14 cellular contexts compared by ENCODE assay signal in genomic region chr4:2942037-2942531, GRCh38. TPM values are rescaled to one million over a fixed set of nuclear protein-coding genes. Genes with fewer than 3 reads are reported as not detected.
DNase-seq lines count a peak whose midpoint lies in the region; ATAC-seq and TF ChIP-seq lines count a peak whose summit lies in the region.
"Had no signal": no experiment of that assay in that cellular context is flagged by ENCODE, and none has a peak within 500 bp of the region (broad histone marks: within the 10 kb centered on the region; RNA-seq: fewer than 3 reads in every experiment).

No MANE protein-coding gene starts in this region.

- DNase-seq in CD8-positive, alpha-beta memory T cell, result peak in 2 of 5 donors; percentile 23 to 60
- DNase-seq in SK-N-SH, result no peak
- DNase-seq in osteoblast (ENCODE audit: insufficient read length, low spot score, missing footprints), result peak; percentile 46
- DNase-seq in KG1 (lab: John Stamatoyannopoulos, UW), result no peak
- no peak for DNase-seq in DMS153 treated with DMSO at 0.1 percent for 48 hours (lab: John Stamatoyannopoulos, UW; ENCODE audit: unreplicated experiment)
- no peak for DNase-seq in activated gamma-delta T cell treated with Interleukin-2 at 50 U/mL for 16 hours
- DNase-seq: kidney glomerular epithelial cell; NCI-H526 treated with DMSO at 0.1 percent for 48 hours; SJCRH30; stimulated activated CD8-positive, alpha-beta memory T cell treated with anti-CD3 and anti-CD28 coated beads, Interleukin-4, amount 100 ng/mL, for 48 hours had no signal

- no peaks in the 10 kb centered on the region for H3K9me2 ChIP-seq in SK-N-SH

- peak overlapping the region; percentile 69 to 98 (median 92) for H3K27ac Mint-ChIP-seq in CD8-positive, alpha-beta memory T cell
- H3K27ac Mint-ChIP-seq in dendritic cell treated with granulocyte-macrophage colony-stimulating factor and Interleukin-4, amounts not matched to agents 40 ng/mL and 50 ng/mL, for 4 days, result peak overlapping the region; percentile 18

- POLR2A ChIA-PET in CD8-positive, alpha-beta memory T cell (lab: Charles Lee), result no interaction called here
- POLR2A ChIA-PET in SK-N-SH (lab: Yijun Ruan, JAX), result no interaction called here

- no peak overlapping the region for H3K4me3 ChIP-seq in CD8-positive, alpha-beta memory T cell (ENCODE audit: low read length)
- no peak overlapping the region for H3K4me3 ChIP-seq in SK-N-SH (ENCODE audit: low read depth in 2 of 2, low read length in 1 of 2)
- no peak overlapping the region for H3K4me3 ChIP-seq in osteoblast (ENCODE audit: insufficient read depth, low read length)
- H3K4me3 ChIP-seq: dorsolateral prefrontal cortex, gastrocnemius medialis, SJCRH30 had no signal

- H3K36me3 Mint-ChIP-seq in CD8-positive, alpha-beta memory T cell, result peaks cover 0 to 94% (median 18%) of the 10 kb centered on the region in 3 donors
- H3K36me3 Mint-ChIP-seq in dendritic cell treated with granulocyte-macrophage colony-stimulating factor and Interleukin-4, amounts not matched to agents 40 ng/mL and 50 ng/mL, for 4 days (ENCODE audit: low read depth), result peaks cover 100% of the 10 kb centered on the region

- intact Hi-C loops in dendritic cell treated with granulocyte-macrophage colony-stimulating factor and Interleukin-4, amounts not matched to agents 40 ng/mL and 50 ng/mL, for 4 days (cut with micrococcal nuclease), result no loop called here

- H3F3A ChIP-seq in SK-N-SH (replicated peaks; ENCODE audit: insufficient read depth), result peaks cover 3% of the 10 kb centered on the region

- peak overlapping the region; percentile 31 for H3K27ac ChIP-seq in CD8-positive, alpha-beta memory T cell (ENCODE audit: low read depth, low read length)
- H3K27ac ChIP-seq in SK-N-SH (ENCODE audit: low read depth in 2 of 2, low read length in 1 of 2) (no peak overlapping the region), osteoblast (ENCODE audit: low read depth, low read length) (no peak overlapping the region)
- H3K27ac ChIP-seq: gastrocnemius medialis, SJCRH30 had no signal

- peaks cover 62% of the 10 kb centered on the region for H3K36me3 ChIP-seq in CD8-positive, alpha-beta memory T cell (ENCODE audit: insufficient read depth, low read length)
- peaks cover 39 to 82% of the 10 kb centered on the region in 2 experiments for H3K36me3 ChIP-seq in SK-N-SH (replicated peaks in 1 of 2; ENCODE audit: control insufficient read depth in 1 of 2, insufficient read depth in 2 of 2, low read length in 1 of 2)
- H3K36me3 ChIP-seq in osteoblast (ENCODE audit: insufficient read depth, low read length), result peaks cover 92% of the 10 kb centered on the region

- H3K9me3 Mint-ChIP-seq in CD8-positive, alpha-beta memory T cell, result no peaks in the 10 kb centered on the region
- H3K9me3 Mint-ChIP-seq in dendritic cell treated with granulocyte-macrophage colony-stimulating factor and Interleukin-4, amounts not matched to agents 40 ng/mL and 50 ng/mL, for 4 days, result no peaks in the 10 kb centered on the region

- peaks cover 0 to 5% of the 10 kb centered on the region in 2 donors for H3K27me3 Mint-ChIP-seq in CD8-positive, alpha-beta memory T cell
- H3K27me3 Mint-ChIP-seq in dendritic cell treated with granulocyte-macrophage colony-stimulating factor and Interleukin-4, amounts not matched to agents 40 ng/mL and 50 ng/mL, for 4 days, result no peaks in the 10 kb centered on the region

- 0 out of 2 replicates have a peak, but pooled peaks cover 8% of the 10 kb centered on the region for H4K20me1 ChIP-seq in SK-N-SH (ENCODE audit: insufficient read depth)
- H4K20me1 ChIP-seq in osteoblast (ENCODE audit: insufficient read depth, low read length), result peaks cover 15% of the 10 kb centered on the region

- H2AFZ ChIP-seq in SK-N-SH (ENCODE audit: low read depth) (no peak overlapping the region), osteoblast (ENCODE audit: low read length) (no peak overlapping the region)

- no peak for TF ChIP-seq CTCF in SK-N-SH (IDR thresholded peaks at IDR 0.05)
- TF ChIP-seq CTCF in osteoblast (IDR thresholded peaks at IDR 0.05; ENCODE audit: extremely low read depth, low read depth, low read length), result no peak

- ATAC-seq in HG02852 (IDR thresholded peaks at IDR 0.05; ENCODE audit: unreplicated experiment), result no peak

- CTCF ChIA-PET in CD8-positive, alpha-beta memory T cell (lab: Charles Lee), result interaction anchor here (1.7 kb wide), 1 partner anchor 13 kb away, joined by 3 read pairs; no protein-coding TSS in a partner anchor
- CTCF ChIA-PET in SK-N-SH (lab: Yijun Ruan, JAX), result interaction anchor here (1.3 to 1.4 kb wide), 2 partner anchors 12 to 722 kb away, joined by 4 to 5 read pairs; no protein-coding TSS in a partner anchor

- H3K27me3 ChIP-seq in CD8-positive, alpha-beta memory T cell (ENCODE audit: insufficient read depth, low read length, poor library complexity, severe bottlenecking), result no peaks in the 10 kb centered on the region
- H3K27me3 ChIP-seq in SK-N-SH (ENCODE audit: insufficient read depth) (no peaks in the 10 kb centered on the region), osteoblast (ENCODE audit: insufficient read depth, low read length) (no peaks in the 10 kb centered on the region)
- H3K27me3 ChIP-seq: dorsolateral prefrontal cortex, gastrocnemius medialis, SJCRH30 had no signal

- H3K4me1 ChIP-seq in CD8-positive, alpha-beta memory T cell (ENCODE audit: insufficient read depth, low read length), result peaks cover 8% of the 10 kb centered on the region
- H3K4me1 ChIP-seq in SK-N-SH (ENCODE audit: control insufficient read depth in 1 of 2, insufficient read depth in 2 of 2, low read depth in 1 of 2, low read length in 1 of 2) (peaks cover 0 to 8% of the 10 kb centered on the region in 2 experiments; a peak in 1 of 4 replicates), osteoblast (ENCODE audit: insufficient read depth, low read length) (peaks cover 7% of the 10 kb centered on the region)
- H3K4me1 ChIP-seq: SJCRH30 had no signal

- WGBS in SK-N-SH (ENCODE audit: low lambda C conversion rate), result 96% methylated on average over 17 of the region's 21 CpGs

- H3K9ac ChIP-seq in SK-N-SH, result no peak overlapping the region

- peak overlapping the region; percentile 18 to 85 (median 49) for H3K4me3 Mint-ChIP-seq in CD8-positive, alpha-beta memory T cell
- H3K4me3 Mint-ChIP-seq in dendritic cell treated with granulocyte-macrophage colony-stimulating factor and Interleukin-4, amounts not matched to agents 40 ng/mL and 50 ng/mL, for 4 days, result no peak overlapping the region

- peaks cover 11% of the 10 kb centered on the region; the same call in 1 of the 2 replicates for H3K79me2 ChIP-seq in SK-N-SH (ENCODE audit: insufficient read depth)
- peaks cover 8% of the 10 kb centered on the region for H3K79me2 ChIP-seq in osteoblast (ENCODE audit: insufficient read depth, low read length)

- no peak overlapping the region for H3K4me2 ChIP-seq in SK-N-SH
- H3K4me2 ChIP-seq in osteoblast (ENCODE audit: insufficient read depth, low read length), result no peak overlapping the region

- H3K9me3 ChIP-seq in CD8-positive, alpha-beta memory T cell (ENCODE audit: low read length), result no peaks in the 10 kb centered on the region
- H3K9me3 ChIP-seq in SK-N-SH, result no peaks in the 10 kb centered on the region
- no peaks in the 10 kb centered on the region for H3K9me3 ChIP-seq in osteoblast (ENCODE audit: low read depth, low read length)
- H3K9me3 ChIP-seq: gastrocnemius medialis, SJCRH30 had no signal

- no peak for TF ChIP-seq EP300 in SK-N-SH (IDR thresholded peaks at IDR 0.05; ENCODE audit: borderline replicate concordance in 1 of 2, low read depth in 1 of 2, low read length in 1 of 2)

- H3K4me1 Mint-ChIP-seq in CD8-positive, alpha-beta memory T cell, result peaks cover 16 to 42% (median 35%) of the 10 kb centered on the region in 3 donors
- H3K4me1 Mint-ChIP-seq in dendritic cell treated with granulocyte-macrophage colony-stimulating factor and Interleukin-4, amounts not matched to agents 40 ng/mL and 50 ng/mL, for 4 days (ENCODE audit: low read depth), result peaks cover 34% of the 10 kb centered on the region

- no peak for TF ChIP-seq RAD21 in SK-N-SH (IDR thresholded peaks at IDR 0.05; ENCODE audit: low read length)

TF ChIP-seq in SK-N-SH, 30 proteins besides CTCF, POLR2A, EP300 and RAD21:
- TF ChIP-seq FOSL2 (IDR thresholded peaks at IDR 0.05; ENCODE audit: borderline replicate concordance, low read depth) (no peak), PBX3 (IDR thresholded peaks at IDR 0.05) (0 out of 2 replicates have a peak, but pooled peaks have one; percentile 2)
TF ChIP-seq in SK-N-SH: peak in this region for 1.

RNA-seq across cellular contexts. Expression of gene NOP14, which starts 21.1 kb away (rescaled TPM):
- total RNA-seq in CD8-positive, alpha-beta memory T cell, result 100 to 1,000 TPM; 156 to 165 TPM
- 26.5 TPM for polyA plus RNA-seq in CD8-positive, alpha-beta memory T cell
- 7.5 and 9.8 TPM in 2 replicates for polyA plus RNA-seq in SK-N-SH (2012; rRNA removed)
- polyA plus RNA-seq in SK-N-SH (2012; cell fraction: cytosol; rRNA removed), result 9.9 and 12.4 TPM in 2 replicates
- 11.4 and 12.0 TPM in 2 replicates for polyA plus RNA-seq in SK-N-SH (2012; cell fraction: nucleus; rRNA removed)
- 24.2 and 30.0 TPM in 2 replicates for total RNA-seq in osteoblast

RNA-seq across cellular contexts. Expression of gene GRK4, which starts 21.3 kb away (rescaled TPM):
- total RNA-seq in CD8-positive, alpha-beta memory T cell, result 1 to 10 TPM; 5.4 to 7.7 TPM
- 2.5 TPM for polyA plus RNA-seq in CD8-positive, alpha-beta memory T cell
- 2.2 and 2.7 TPM in 2 replicates for polyA plus RNA-seq in SK-N-SH (2012; rRNA removed)
- polyA plus RNA-seq in SK-N-SH (2012; cell fraction: cytosol; rRNA removed), result 2.2 and 2.9 TPM in 2 replicates
- polyA plus RNA-seq in SK-N-SH (2012; cell fraction: nucleus; rRNA removed), result 3.4 and 4.5 TPM in 2 replicates
- 7.4 and 7.6 TPM in 2 replicates for total RNA-seq in osteoblast
